ENCODE assay signal across 40 cellular contexts in genomic region chr11:92451081-92451480, GRCh38.
"Had no signal": no experiment of that assay in that cellular context is flagged by ENCODE, and none has a peak within 500 bp of the region (broad histone marks: within the 10 kb centered on the region; RNA-seq: fewer than 3 reads in every experiment).

No MANE protein-coding gene starts in this region.

- H3K27ac Mint-ChIP-seq: activated naive CD4-positive, alpha-beta T cell treated with anti-CD3 and anti-CD28 coated beads for 36 hours; activated naive CD4-positive, alpha-beta T cell treated with anti-CD3 and anti-CD28 coated beads, Interleukin-2, amount 10 ng/mL, durations not matched to agents 7 days and 5 days; activated naive CD4-positive, alpha-beta T cell treated with anti-CD3 and anti-CD28 coated beads, Interleukin-2, amount 50 U/mL, for 24 hours; activated naive CD4-positive, alpha-beta T cell treated with anti-CD3 and anti-CD28 coated beads, Interleukin-2, amount 50 U/mL, for 72 hours; activated naive CD8-positive, alpha-beta T cell; activated naive CD8-positive, alpha-beta T cell treated with anti-CD3 and anti-CD28 coated beads for 36 hours; activated naive CD8-positive, alpha-beta T cell treated with anti-CD3 and anti-CD28 coated beads, Interleukin-2, amount 10 ng/mL, durations not matched to agents 7 days and 5 days; activated naive CD8-positive, alpha-beta T cell treated with anti-CD3 and anti-CD28 coated beads, Interleukin-2, amount 50 U/mL, for 24 hours; activated T-cell treated with anti-CD3 and anti-CD28 coated beads, Interleukin-2, amount 50 U/mL, for 24 hours; activated T-cell treated with anti-CD3 and anti-CD28 coated beads, Interleukin-2, amount 50 U/mL, for 72 hours; activated T-helper 1 cell treated with anti-CD3 and anti-CD28 coated beads, Interleukin-12 subunit alpha, Interleukin-12 subunit beta, Interleukin-2, Interleukin-4 antibody, amounts not matched to agents 30 ng/mL and 10 ng/mL and 1 ng/mL, durations not matched to agents 14 hours and 24 hours and 36 hours; activated T-helper 17 cell treated with anti-CD3 and anti-CD28 coated beads, Interleukin-2, amount 50 U/mL, for 72 hours; activated T-helper 2 cell treated with anti-CD3 and anti-CD28 coated beads, Interferon-gamma antibody, Interleukin-2, Interleukin-4, amounts not matched to agents 10 μg/mL and 5 μg/mL and 100 μg/mL, durations not matched to agents 14 hours and 24 hours and 36 hours; brain had no signal

- H3K4me3 Mint-ChIP-seq: activated naive CD4-positive, alpha-beta T cell treated with anti-CD3 and anti-CD28 coated beads for 36 hours; activated naive CD4-positive, alpha-beta T cell treated with anti-CD3 and anti-CD28 coated beads, Interleukin-2, amount 10 ng/mL, durations not matched to agents 7 days and 5 days; activated naive CD4-positive, alpha-beta T cell treated with anti-CD3 and anti-CD28 coated beads, Interleukin-2, amount 50 U/mL, for 24 hours; activated naive CD8-positive, alpha-beta T cell; activated naive CD8-positive, alpha-beta T cell treated with anti-CD3 and anti-CD28 coated beads for 36 hours; activated naive CD8-positive, alpha-beta T cell treated with anti-CD3 and anti-CD28 coated beads, Interleukin-2, amount 10 ng/mL, durations not matched to agents 7 days and 5 days; activated naive CD8-positive, alpha-beta T cell treated with anti-CD3 and anti-CD28 coated beads, Interleukin-2, amount 50 U/mL, for 24 hours; activated T-cell treated with anti-CD3 and anti-CD28 coated beads, Interleukin-2, amount 50 U/mL, for 24 hours; activated T-cell treated with anti-CD3 and anti-CD28 coated beads, Interleukin-2, amount 50 U/mL, for 4 hours; activated T-cell treated with anti-CD3 and anti-CD28 coated beads, Interleukin-2, amount 50 U/mL, for 72 hours; activated T-helper 1 cell treated with anti-CD3 and anti-CD28 coated beads, Interleukin-12 subunit alpha, Interleukin-12 subunit beta, Interleukin-2, Interleukin-4 antibody, amounts not matched to agents 30 ng/mL and 10 ng/mL and 1 ng/mL, durations not matched to agents 14 hours and 24 hours and 36 hours; activated T-helper 17 cell treated with anti-CD3 and anti-CD28 coated beads, Interleukin-2, amount 50 U/mL, for 72 hours; brain; central memory CD8-positive, alpha-beta T cell had no signal

- H3K4me3 ChIP-seq: adrenal gland, ascending aorta, body of pancreas, breast epithelium, cardiac muscle cell had no signal

- DNase-seq: activated effector memory CD4-positive, alpha-beta T cell treated with anti-CD3 and anti-CD28 coated beads, Interleukin-2, amount 50 U/mL, for 16 hours; activated effector memory CD4-positive, alpha-beta T cell treated with Interleukin-2 at 50 U/mL for 16 hours; activated gamma-delta T cell; activated gamma-delta T cell treated with Interleukin-2 at 50 U/mL for 16 hours; activated naive CD4-positive, alpha-beta T cell; activated naive CD4-positive, alpha-beta T cell treated with anti-CD3 and anti-CD28 coated beads for 36 hours; activated naive CD4-positive, alpha-beta T cell treated with anti-CD3 and anti-CD28 coated beads, Interleukin-2, amount 10 ng/mL, durations not matched to agents 7 days and 5 days; activated naive CD4-positive, alpha-beta T cell treated with anti-CD3 and anti-CD28 coated beads, Interleukin-2, amount 50 U/mL, for 16 hours; activated naive CD4-positive, alpha-beta T cell treated with Interleukin-2 at 50 U/mL for 16 hours; activated naive CD8-positive, alpha-beta T cell treated with anti-CD3 and anti-CD28 coated beads for 36 hours; activated naive CD8-positive, alpha-beta T cell treated with anti-CD3 and anti-CD28 coated beads, Interleukin-2, amount 10 ng/mL, durations not matched to agents 7 days and 5 days; activated naive CD8-positive, alpha-beta T cell treated with anti-CD3 and anti-CD28 coated beads, Interleukin-2, amount 50 U/mL, for 24 hours; activated T-cell treated with anti-CD3 and anti-CD28 coated beads for 4 hours; activated T-cell treated with anti-CD3 and anti-CD28 coated beads, Interleukin-2, amount 50 U/mL, for 1 hour; activated T-cell treated with anti-CD3 and anti-CD28 coated beads, Interleukin-2, amount 50 U/mL, for 24 hours; activated T-cell treated with anti-CD3 and anti-CD28 coated beads, Interleukin-2, amount 50 U/mL, for 4 hours; activated T-cell treated with anti-CD3 and anti-CD28 coated beads, Interleukin-2, amount 50 U/mL, for 48 hours; activated T-cell treated with anti-CD3 and anti-CD28 coated beads, Interleukin-2, amount 50 U/mL, for 72 hours; adrenal gland; amniotic stem cell; amygdala; anterior cingulate cortex; aorta; body of pancreas; brain microvascular endothelial cell; caudate nucleus; central memory CD4-positive, alpha-beta T cell; cerebellar nuclear complex had no signal

- H3K36me3 Mint-ChIP-seq: activated naive CD4-positive, alpha-beta T cell treated with anti-CD3 and anti-CD28 coated beads, Interleukin-2, amount 10 ng/mL, durations not matched to agents 7 days and 5 days; activated naive CD4-positive, alpha-beta T cell treated with anti-CD3 and anti-CD28 coated beads, Interleukin-2, amount 50 U/mL, for 24 hours; activated naive CD4-positive, alpha-beta T cell treated with anti-CD3 and anti-CD28 coated beads, Interleukin-2, amount 50 U/mL, for 72 hours; activated naive CD8-positive, alpha-beta T cell; activated naive CD8-positive, alpha-beta T cell treated with anti-CD3 and anti-CD28 coated beads for 36 hours; activated naive CD8-positive, alpha-beta T cell treated with anti-CD3 and anti-CD28 coated beads, Interleukin-2, amount 10 ng/mL, durations not matched to agents 7 days and 5 days; brain had no signal

- H3K4me1 ChIP-seq: adrenal gland, ascending aorta, body of pancreas, breast epithelium had no signal

- H3K4me1 Mint-ChIP-seq: activated naive CD4-positive, alpha-beta T cell treated with anti-CD3 and anti-CD28 coated beads, Interleukin-2, amount 10 ng/mL, durations not matched to agents 7 days and 5 days; activated naive CD4-positive, alpha-beta T cell treated with anti-CD3 and anti-CD28 coated beads, Interleukin-2, amount 50 U/mL, for 24 hours; activated naive CD8-positive, alpha-beta T cell treated with anti-CD3 and anti-CD28 coated beads for 36 hours; activated naive CD8-positive, alpha-beta T cell treated with anti-CD3 and anti-CD28 coated beads, Interleukin-2, amount 10 ng/mL, durations not matched to agents 7 days and 5 days; activated naive CD8-positive, alpha-beta T cell treated with anti-CD3 and anti-CD28 coated beads, Interleukin-2, amount 50 U/mL, for 24 hours; activated T-helper 17 cell treated with anti-CD3 and anti-CD28 coated beads, Interleukin-2, amount 50 U/mL, for 72 hours; central memory CD8-positive, alpha-beta T cell had no signal

- H3K9me3 ChIP-seq: adrenal gland, ascending aorta, body of pancreas, breast epithelium had no signal

- H3K27me3 Mint-ChIP-seq: activated naive CD4-positive, alpha-beta T cell treated with anti-CD3 and anti-CD28 coated beads, Interleukin-2, amount 10 ng/mL, durations not matched to agents 7 days and 5 days; activated naive CD4-positive, alpha-beta T cell treated with anti-CD3 and anti-CD28 coated beads, Interleukin-2, amount 50 U/mL, for 24 hours; activated naive CD8-positive, alpha-beta T cell; activated naive CD8-positive, alpha-beta T cell treated with anti-CD3 and anti-CD28 coated beads, Interleukin-2, amount 10 ng/mL, durations not matched to agents 7 days and 5 days; activated naive CD8-positive, alpha-beta T cell treated with anti-CD3 and anti-CD28 coated beads, Interleukin-2, amount 50 U/mL, for 24 hours; activated T-cell treated with anti-CD3 and anti-CD28 coated beads, Interleukin-2, amount 50 U/mL, for 24 hours; activated T-helper 17 cell treated with anti-CD3 and anti-CD28 coated beads, Interleukin-2, amount 50 U/mL, for 72 hours; brain; central memory CD8-positive, alpha-beta T cell had no signal

- ATAC-seq: activated naive CD4-positive, alpha-beta T cell treated with anti-CD3 and anti-CD28 coated beads, Interleukin-2, amount 50 U/mL, for 72 hours; activated naive CD8-positive, alpha-beta T cell treated with anti-CD3 and anti-CD28 coated beads, Interleukin-2, amount 50 U/mL, for 24 hours; activated T-cell treated with anti-CD3 and anti-CD28 coated beads, Interleukin-2, amount 50 U/mL, for 4 hours; activated T-cell treated with anti-CD3 and anti-CD28 coated beads, Interleukin-2, amount 50 U/mL, for 72 hours; activated T-helper 17 cell treated with anti-CD3 and anti-CD28 coated beads, Interleukin-2, amount 50 U/mL, for 72 hours; body of pancreas had no signal

- H3K9me3 Mint-ChIP-seq: activated naive CD4-positive, alpha-beta T cell treated with anti-CD3 and anti-CD28 coated beads for 36 hours; activated naive CD4-positive, alpha-beta T cell treated with anti-CD3 and anti-CD28 coated beads, Interleukin-2, amount 10 ng/mL, durations not matched to agents 7 days and 5 days; activated naive CD4-positive, alpha-beta T cell treated with anti-CD3 and anti-CD28 coated beads, Interleukin-2, amount 50 U/mL, for 24 hours; activated naive CD8-positive, alpha-beta T cell treated with anti-CD3 and anti-CD28 coated beads for 36 hours; activated naive CD8-positive, alpha-beta T cell treated with anti-CD3 and anti-CD28 coated beads, Interleukin-2, amount 10 ng/mL, durations not matched to agents 7 days and 5 days; activated T-helper 1 cell treated with anti-CD3 and anti-CD28 coated beads, Interleukin-12 subunit alpha, Interleukin-12 subunit beta, Interleukin-2, Interleukin-4 antibody, amounts not matched to agents 30 ng/mL and 10 ng/mL and 1 ng/mL, durations not matched to agents 14 hours and 24 hours and 36 hours; activated T-helper 17 cell treated with anti-CD3 and anti-CD28 coated beads, Interleukin-2, amount 50 U/mL, for 72 hours had no signal

- H3K27me3 ChIP-seq: adrenal gland, ascending aorta, body of pancreas, brain microvascular endothelial cell, breast epithelium, cardiac muscle cell had no signal

- H3K27ac ChIP-seq: adrenal gland, ascending aorta, body of pancreas, brain microvascular endothelial cell, breast epithelium, cardiac muscle cell had no signal

- H3K36me3 ChIP-seq: adrenal gland, ascending aorta, brain microvascular endothelial cell, breast epithelium, cardiac muscle cell had no signal

- FAIRE-seq: astrocyte had no signal
